15 cellular contexts compared by ENCODE assay signal in genomic region chrX:133645977-133646750, GRCh38.
DNase-seq lines count a peak whose midpoint lies in the region; ATAC-seq and TF ChIP-seq lines count a peak whose summit lies in the region.
"Had no signal": no experiment of that assay in that cellular context is flagged by ENCODE, and none has a peak within 500 bp of the region (broad histone marks: within the 10 kb centered on the region; RNA-seq: fewer than 3 reads in every experiment).

No MANE protein-coding gene starts in this region.

- no peak overlapping the region for H2AFZ ChIP-seq in IMR-90 (replicated peaks; ENCODE audit: low read length, poor library complexity)
- H2AFZ ChIP-seq in Karpas-422 (ENCODE audit: low read length): no peak overlapping the region

- H3K36me3 ChIP-seq in IMR-90 (ENCODE audit: control insufficient read depth, insufficient read depth, low read length) (no peaks in the 10 kb centered on the region), left ventricle myocardium inferior (no peaks in the 10 kb centered on the region), Karpas-422 (ENCODE audit: insufficient read depth, low read length) (no peaks in the 10 kb centered on the region)

- intact Hi-C loops in IMR-90 (cut with micrococcal nuclease): no loop called here
- intact Hi-C loops in left ventricle myocardium inferior (cut with micrococcal nuclease): no loop called here
- intact Hi-C loops in head of caudate nucleus (cut with DNase I): no loop called here

- CTCF ChIA-PET in IMR-90 (lab: Yijun Ruan, JAX): no interaction called here

- no peaks in the 10 kb centered on the region; the same call in 1 of the 2 replicates for H3K9me1 ChIP-seq in IMR-90 (ENCODE audit: insufficient read depth, low read length)

- H2BK120ac ChIP-seq in IMR-90 (ENCODE audit: low read depth, low read length): no peak overlapping the region

- H3K23ac ChIP-seq in IMR-90 (ENCODE audit: low read depth, low read length): no peak overlapping the region

- in situ Hi-C loops in IMR-90 (cut with MboI; ENCODE audit: low sequenced_read_pairs): no loop called here

- H3K27me3 ChIP-seq in IMR-90 (ENCODE audit: control insufficient read depth, insufficient read depth, low read length) (peaks cover 4% of the 10 kb centered on the region), left ventricle myocardium inferior (ENCODE audit: low read depth) (no peaks in the 10 kb centered on the region), Karpas-422 (ENCODE audit: low read length) (no peaks in the 10 kb centered on the region)

- H3K14ac ChIP-seq in IMR-90 (replicated peaks; ENCODE audit: low read depth, low read length): no peak overlapping the region

- BruUV-seq in IMR-90 (replicated peaks; lab: Mats Ljungman, UMichigan): no TSS peak

- no peak overlapping the region for H3K18ac ChIP-seq in IMR-90 (ENCODE audit: low read depth, low read length)

- no peak overlapping the region for H3K4me3 ChIP-seq in IMR-90 (ENCODE audit: insufficient read depth, low read depth, low read length)
- H3K4me3 ChIP-seq in left ventricle myocardium inferior: no peak overlapping the region
- H3K4me3 ChIP-seq in skeletal muscle cell (ENCODE audit: low read depth, low read length): no peak overlapping the region
- no peak overlapping the region for H3K4me3 ChIP-seq in Karpas-422 (ENCODE audit: low read length)

- no CpG with 5 or more reads among the region's 5 CpGs for WGBS in IMR-90 (ENCODE audit: extremely low coverage in 2 of 2, insufficient read length in 1 of 2), 2 experiments

- H3K4me2 ChIP-seq in IMR-90 (ENCODE audit: low read depth, low read length) (no peak overlapping the region), Karpas-422 (ENCODE audit: low read depth, low read length, poor library complexity, severe bottlenecking) (no peak overlapping the region)

- no peak overlapping the region for H2BK15ac ChIP-seq in IMR-90 (ENCODE audit: low read depth, low read length)

- no peak overlapping the region for H2AK5ac ChIP-seq in IMR-90 (ENCODE audit: low read depth, low read length)

- no peak for TF ChIP-seq POLR2A in IMR-90 (IDR thresholded peaks at IDR 0.05; ENCODE audit: low read depth, low read length)

- TF ChIP-seq CTCF in IMR-90 (conservative IDR thresholded peaks at IDR 0.05; ENCODE audit: low read depth, low read length): no peak
- no peak for TF ChIP-seq CTCF in left ventricle myocardium inferior (IDR thresholded peaks at IDR 0.05; ENCODE audit: borderline replicate concordance)

- POLR2A ChIA-PET in IMR-90 (lab: Charles Lee; ENCODE audit: unreplicated experiment): no interaction called here

- dilution Hi-C loops in IMR-90 (cut with HindIII; ENCODE audit: low sequenced_read_pairs, unreplicated experiment): no loop called here

- H3K9ac ChIP-seq in IMR-90 (ENCODE audit: low read depth, low read length) (no peak overlapping the region), Karpas-422 (ENCODE audit: low read length) (no peak overlapping the region)

- no peak overlapping the region for H4K5ac ChIP-seq in IMR-90 (ENCODE audit: low read depth, low read length)

- H2BK5ac ChIP-seq in IMR-90 (ENCODE audit: low read depth, low read length, poor library complexity, severe bottlenecking): no peak overlapping the region

- no peaks in the 10 kb centered on the region for H3K79me2 ChIP-seq in Karpas-422 (ENCODE audit: low read length)

- H3K79me1 ChIP-seq in IMR-90 (ENCODE audit: low read depth in 1 of 2, low read length in 2 of 2): no peaks in the 10 kb centered on the region

- DNase-seq in IMR-90: peak; percentile 53
- peak; percentile 41 for DNase-seq in astrocyte of the hippocampus (ENCODE audit: low read depth, low spot score)
- DNase-seq in left ventricle myocardium inferior: no peak
- DNase-seq in skeletal muscle cell (ENCODE audit: low read depth): peak; percentile 80
- no peak for DNase-seq in head of caudate nucleus
- DNase-seq in germinal center (ENCODE audit: low spot score): no peak
- no peak for DNase-seq in Karpas-422
- DNase-seq in NCI-H69 (lab: John Stamatoyannopoulos, UW): no peak
- DNase-seq: activated CD4-positive, alpha-beta memory T cell treated with anti-CD3 and anti-CD28 coated beads, Interleukin-2, amount 10 ng/mL, durations not matched to agents 7 days and 5 days; activated naive CD4-positive, alpha-beta T cell; effector CD4-positive, alpha-beta T cell; natural killer cell; NCI-H2029; stimulated activated CD8-positive, alpha-beta memory T cell treated with anti-CD3 and anti-CD28 coated beads, Interleukin-4, amount 100 ng/mL, for 48 hours; T-helper 9 cell had no signal

- no peak overlapping the region for H4K91ac ChIP-seq in IMR-90 (ENCODE audit: insufficient read depth, low read depth, low read length)

- H3K27ac ChIP-seq in IMR-90 (ENCODE audit: insufficient read depth, low read length) (no peak overlapping the region), left ventricle myocardium inferior (replicated peaks) (peak overlapping the region; percentile 44), Karpas-422 (ENCODE audit: low read length) (no peak overlapping the region)

- H3K4ac ChIP-seq in IMR-90 (ENCODE audit: low read depth, low read length): no peak overlapping the region

- H3K9me2 ChIP-seq in Karpas-422 (replicated peaks; ENCODE audit: insufficient read depth, low read length): no peaks in the 10 kb centered on the region

- no peak overlapping the region for H2BK20ac ChIP-seq in IMR-90 (ENCODE audit: low read depth, low read length)

- no peaks in the 10 kb centered on the region for H3K4me1 ChIP-seq in IMR-90 (ENCODE audit: control insufficient read depth, insufficient read depth, low read length)
- no peaks in the 10 kb centered on the region for H3K4me1 ChIP-seq in left ventricle myocardium inferior
- H3K4me1 ChIP-seq in Karpas-422 (ENCODE audit: low read length): no peaks in the 10 kb centered on the region

- no peak overlapping the region for H4K8ac ChIP-seq in IMR-90 (ENCODE audit: low read depth in 2 of 2, low read length in 2 of 2)

- H3K56ac ChIP-seq in IMR-90 (ENCODE audit: extremely low read depth, insufficient read depth, low read length): no peak overlapping the region

- TF ChIP-seq RAD21 in IMR-90 (IDR thresholded peaks at IDR 0.05; ENCODE audit: low read length): no peak

- no peak overlapping the region for H2AK9ac ChIP-seq in IMR-90 (replicated peaks; ENCODE audit: low read depth, low read length, poor library complexity)

- H3K9me3 ChIP-seq in IMR-90 (ENCODE audit: control insufficient read depth, insufficient read depth, low read length): no peaks in the 10 kb centered on the region
- H3K9me3 ChIP-seq in left ventricle myocardium inferior (replicated peaks): no peaks in the 10 kb centered on the region
- no peaks in the 10 kb centered on the region for H3K9me3 ChIP-seq in Karpas-422 (ENCODE audit: low read length)

- H4K20me1 ChIP-seq in IMR-90 (ENCODE audit: insufficient read depth, low read length): no peaks in the 10 kb centered on the region
- no peaks in the 10 kb centered on the region for H4K20me1 ChIP-seq in Karpas-422 (ENCODE audit: insufficient read depth, low read depth, low read length)

- no peak for ATAC-seq in IMR-90 (ENCODE audit: low read depth)
- ATAC-seq: natural killer cell had no signal

TF ChIP-seq in IMR-90, 13 proteins besides CTCF, POLR2A, EP300 and RAD21:
- TF ChIP-seq FOS (IDR thresholded peaks at IDR 0.05; ENCODE audit: low read depth, low read length) (no peak), MAZ (IDR thresholded peaks at IDR 0.05; ENCODE audit: borderline replicate concordance, low read depth, low read length) (no peak), SMC3 (IDR thresholded peaks at IDR 0.05; ENCODE audit: low read depth, low read length) (no peak), ELK1 (IDR thresholded peaks at IDR 0.05; ENCODE audit: borderline replicate concordance, low read depth, low read length) (no peak), MXI1 (IDR thresholded peaks at IDR 0.05; ENCODE audit: borderline replicate concordance, low read depth, low read length) (no peak), MAFK (IDR thresholded peaks at IDR 0.05; ENCODE audit: low read depth, low read length) (no peak), USF2 (IDR thresholded peaks at IDR 0.05; ENCODE audit: low read depth, low read length) (no peak), NFE2L2 (IDR thresholded peaks at IDR 0.05; ENCODE audit: low read depth, low read length) (no peak), CHD1 (IDR thresholded peaks at IDR 0.05; ENCODE audit: low read depth, low read length) (no peak), RCOR1 (IDR thresholded peaks at IDR 0.05; ENCODE audit: insufficient replicate concordance, low read length) (no peak), CEBPB (IDR thresholded peaks at IDR 0.05; ENCODE audit: low read depth, low read length) (no peak), RFX5 (IDR thresholded peaks at IDR 0.05; ENCODE audit: low read depth, low read length) (no peak), BHLHE40 (IDR thresholded peaks at IDR 0.05; ENCODE audit: low read depth, low read length) (no peak)

Comparison
In these comparisons a context has a peak if more than half of its experiments do, and no peak if none do; other contexts are left out.
1. DNase-seq: peak in IMR-90 (single experiment), astrocyte of the hippocampus (single experiment) and skeletal muscle cell (single experiment); none in left ventricle myocardium inferior (single experiment), head of caudate nucleus (0 of 42), germinal center (single experiment), Karpas-422 (single experiment) and NCI-H69 (single experiment).